In genomic region chr2:85595378-85596232, GRCh38 we compare ENCODE assay signal across 1 cellular context.
TF ChIP-seq lines count a peak whose summit lies in the region.

TSS of gene RNF181 (plus strand) at chr2:85595745. CDS start at chr2:85595764, 19 bp downstream.

TF ChIP-seq in HepG2, 621 proteins besides CTCF, POLR2A, EP300 and RAD21 (continued from another document and continues in another):
- TF ChIP-seq FOXO4 (CRISPR knock-in tag; conservative IDR thresholded peaks at IDR 0.05) = no peak
- 0 out of 2 replicates have a peak, but pooled peaks have one; percentile 63 for TF ChIP-seq PLSCR1 (CRISPR knock-in tag; IDR thresholded peaks at IDR 0.05; ENCODE audit: borderline replicate concordance)
- TF ChIP-seq ZNF501 (CRISPR knock-in tag; IDR thresholded peaks at IDR 0.05) = peak; percentile 96
- peak; percentile 78; the same call in 1 of the 2 replicates for TF ChIP-seq REL (CRISPR knock-in tag; conservative IDR thresholded peaks at IDR 0.05)
- TF ChIP-seq RBFOX2 (IDR thresholded peaks at IDR 0.05; ENCODE audit: low read depth, low read length) = peak; percentile 84
- TF ChIP-seq ZNF414 (CRISPR knock-in tag; IDR thresholded peaks at IDR 0.05) = 0 out of 2 replicates have a peak, but pooled peaks have one; percentile 78
- 0 out of 2 replicates have a peak, but pooled peaks have one; percentile 68 for TF ChIP-seq E2F1 (CRISPR knock-in tag; IDR thresholded peaks at IDR 0.05)
- peak; percentile 76 for TF ChIP-seq CSRNP1 (CRISPR knock-in tag; IDR thresholded peaks at IDR 0.05)
- TF ChIP-seq CREM (IDR thresholded peaks at IDR 0.05) = peak; percentile 88
- no peak for TF ChIP-seq CREM (CRISPR knock-in tag; IDR thresholded peaks at IDR 0.05)
- peak; percentile 76; the same call in 1 of the 2 replicates for TF ChIP-seq DNMT1 (CRISPR knock-in tag; IDR thresholded peaks at IDR 0.05)
- TF ChIP-seq THAP8 (CRISPR knock-in tag; IDR thresholded peaks at IDR 0.05; ENCODE audit: borderline replicate concordance) = no peak; the same call in 1 of the 2 replicates
- peak; percentile 94 for TF ChIP-seq YY1 (IDR thresholded peaks at IDR 0.05; ENCODE audit: insufficient read depth, insufficient replicate concordance, low read depth, low read length)
- TF ChIP-seq ZNF816 (CRISPR knock-in tag; IDR thresholded peaks at IDR 0.05; ENCODE audit: borderline replicate concordance) = peak; percentile 67; the same call in 1 of the 2 replicates
- TF ChIP-seq HDAC1 (CRISPR knock-in tag; IDR thresholded peaks at IDR 0.05) = peak; percentile 83
- no peak; the same call in 1 of the 2 replicates for TF ChIP-seq ZNF616 (CRISPR knock-in tag; IDR thresholded peaks at IDR 0.05; ENCODE audit: low read depth)
- no peak; the same call in 1 of the 2 replicates for TF ChIP-seq ZFP82 (CRISPR knock-in tag; IDR thresholded peaks at IDR 0.05; ENCODE audit: borderline replicate concordance)
- peak; percentile 76; the same call in 1 of the 2 replicates for TF ChIP-seq CAMTA2 (CRISPR knock-in tag; IDR thresholded peaks at IDR 0.05; ENCODE audit: borderline replicate concordance)
- TF ChIP-seq NAIF1 (CRISPR knock-in tag; IDR thresholded peaks at IDR 0.05; ENCODE audit: borderline replicate concordance) = 0 out of 2 replicates have a peak, but pooled peaks have one; percentile 61
- 0 out of 2 replicates have a peak, but pooled peaks have one; percentile 27 for TF ChIP-seq MIXL1 (CRISPR knock-in tag; IDR thresholded peaks at IDR 0.05)
- TF ChIP-seq ZNF430 (CRISPR knock-in tag; IDR thresholded peaks at IDR 0.05) = peak; percentile 91; the same call in 1 of the 2 replicates
- no peak for TF ChIP-seq MATR3 (CRISPR knock-in tag; IDR thresholded peaks at IDR 0.05)
- TF ChIP-seq ZNF777 (CRISPR knock-in tag; IDR thresholded peaks at IDR 0.05) = peak; percentile 60
- no peak for TF ChIP-seq HNRNPK (IDR thresholded peaks at IDR 0.05; ENCODE audit: low read depth, low read length, poor library complexity, severe bottlenecking)
- TF ChIP-seq ZNF451 (CRISPR knock-in tag; IDR thresholded peaks at IDR 0.05) = no peak
- peak; percentile 73 for TF ChIP-seq SALL1 (CRISPR knock-in tag; IDR thresholded peaks at IDR 0.05)
- TF ChIP-seq ATF5 (CRISPR knock-in tag; IDR thresholded peaks at IDR 0.05; ENCODE audit: low read depth) = no peak
- no peak; the same call in 1 of the 2 replicates for TF ChIP-seq JDP2 (CRISPR knock-in tag; IDR thresholded peaks at IDR 0.05; ENCODE audit: borderline replicate concordance)
- 0 out of 2 replicates have a peak, but pooled peaks have one; percentile 69 for TF ChIP-seq ZSCAN21 (CRISPR knock-in tag; IDR thresholded peaks at IDR 0.05; ENCODE audit: borderline replicate concordance)
- TF ChIP-seq CCDC6 (CRISPR knock-in tag; IDR thresholded peaks at IDR 0.05) = peak; percentile 81
- peak; percentile 90 for TF ChIP-seq GATAD1 (CRISPR knock-in tag; IDR thresholded peaks at IDR 0.05)
- TF ChIP-seq LCORL (IDR thresholded peaks at IDR 0.05) = no peak
- peak; percentile 71 for TF ChIP-seq LCORL (CRISPR knock-in tag; IDR thresholded peaks at IDR 0.05)
- peak; percentile 97 for TF ChIP-seq POLR2AphosphoS5 (IDR thresholded peaks at IDR 0.05; ENCODE audit: low read depth, low read length)
- TF ChIP-seq ZNF335 (CRISPR knock-in tag; IDR thresholded peaks at IDR 0.05) = 0 out of 2 replicates have a peak, but pooled peaks have one; percentile 16
- no peak for TF ChIP-seq PCBP2 (optimal IDR thresholded peaks at IDR 0.05; ENCODE audit: low read depth, low read length, poor library complexity, severe bottlenecking)
- TF ChIP-seq EHMT2 (IDR thresholded peaks at IDR 0.05; ENCODE audit: borderline replicate concordance, low read depth, low read length) = no peak
- peak; percentile 84 for TF ChIP-seq HMGXB3 (CRISPR knock-in tag; IDR thresholded peaks at IDR 0.05; ENCODE audit: borderline replicate concordance)
- TF ChIP-seq NCOR1 (IDR thresholded peaks at IDR 0.05; ENCODE audit: borderline replicate concordance, low read length) = no peak
- peak; percentile 65; the same call in 1 of the 2 replicates for TF ChIP-seq POGZ (CRISPR knock-in tag; IDR thresholded peaks at IDR 0.05)
- peak; percentile 18; the same call in 1 of the 2 replicates for TF ChIP-seq KLF11 (CRISPR knock-in tag; IDR thresholded peaks at IDR 0.05)
- TF ChIP-seq ZNF333 (CRISPR knock-in tag; IDR thresholded peaks at IDR 0.05; ENCODE audit: borderline replicate concordance) = no peak; the same call in 1 of the 2 replicates
- TF ChIP-seq NFKBIZ (CRISPR knock-in tag; IDR thresholded peaks at IDR 0.05) = no peak
- TF ChIP-seq FOXA3 (CRISPR knock-in tag; IDR thresholded peaks at IDR 0.05) = peak; percentile 63
- TF ChIP-seq ZNF567 (CRISPR knock-in tag; IDR thresholded peaks at IDR 0.05; ENCODE audit: borderline replicate concordance) = peak; percentile 4; the same call in 1 of the 2 replicates
- TF ChIP-seq ZSCAN25 (CRISPR knock-in tag; IDR thresholded peaks at IDR 0.05) = peak; percentile 74; the same call in 1 of the 2 replicates
- peak; percentile 83 for TF ChIP-seq TBX2 (CRISPR knock-in tag; IDR thresholded peaks at IDR 0.05; ENCODE audit: borderline replicate concordance)
- peak; percentile 64; the same call in 1 of the 2 replicates for TF ChIP-seq NR2C2 (CRISPR knock-in tag; IDR thresholded peaks at IDR 0.05; ENCODE audit: borderline replicate concordance)
- peak; percentile 82; the same call in 1 of the 2 replicates for TF ChIP-seq SPEN (CRISPR knock-in tag; IDR thresholded peaks at IDR 0.05; ENCODE audit: low read depth)
- TF ChIP-seq SMYD3 (CRISPR knock-in tag; IDR thresholded peaks at IDR 0.05) = peak; percentile 93; the same call in 1 of the 2 replicates
- TF ChIP-seq ZNF205 (CRISPR knock-in tag; IDR thresholded peaks at IDR 0.05) = peak; percentile 35; the same call in 1 of the 2 replicates
- peak; percentile 35; the same call in 1 of the 2 replicates for TF ChIP-seq TSC22D2 (CRISPR knock-in tag; IDR thresholded peaks at IDR 0.05; ENCODE audit: borderline replicate concordance)
- 0 out of 2 replicates have a peak, but pooled peaks have one; percentile 13 for TF ChIP-seq HMG20B (CRISPR knock-in tag; conservative IDR thresholded peaks at IDR 0.05)
- peak; percentile 75; the same call in 1 of the 2 replicates for TF ChIP-seq ZNF138 (CRISPR knock-in tag; IDR thresholded peaks at IDR 0.05; ENCODE audit: low read depth)
- peak; percentile 92 for TF ChIP-seq HINFP (CRISPR knock-in tag; IDR thresholded peaks at IDR 0.05; ENCODE audit: low read depth)
- no peak for TF ChIP-seq ZNF724P (CRISPR knock-in tag; IDR thresholded peaks at IDR 0.05; ENCODE audit: borderline replicate concordance)
- peak; percentile 78; the same call in 1 of the 2 replicates for TF ChIP-seq ZNF337 (CRISPR knock-in tag; IDR thresholded peaks at IDR 0.05; ENCODE audit: borderline replicate concordance, low read depth)
- peak; percentile 78 for TF ChIP-seq MYPOP (CRISPR knock-in tag; IDR thresholded peaks at IDR 0.05)
